In genomic region chr1:184838374-184838995, GRCh38 we compare ENCODE assay signal across 8 cellular contexts.
DNase-seq lines count a peak whose midpoint lies in the region; ATAC-seq and TF ChIP-seq lines count a peak whose summit lies in the region.

No MANE protein-coding gene starts in this region.

- H3K79me2 ChIP-seq in PC-3 (ENCODE audit: low read length) (no peaks in the 10 kb centered on the region), parathyroid adenoma (no peaks in the 10 kb centered on the region), neural progenitor cell (ENCODE audit: low read depth) (no peaks in the 10 kb centered on the region)

- H3F3A ChIP-seq in PC-3 (ENCODE audit: low read length, unreplicated experiment) (no peaks in the 10 kb centered on the region), neural progenitor cell (ENCODE audit: low read depth) (no peaks in the 10 kb centered on the region)

- peaks cover 22% of the 10 kb centered on the region for H3K4me1 ChIP-seq in CD8-positive, alpha-beta memory T cell (ENCODE audit: insufficient read depth, low read length)
- peaks cover 25% of the 10 kb centered on the region for H3K4me1 ChIP-seq in PC-3 (ENCODE audit: insufficient read depth, low read length)
- peaks cover 37 to 45% (median 41%) of the 10 kb centered on the region in 4 donors for H3K4me1 ChIP-seq in esophagus muscularis mucosa
- H3K4me1 ChIP-seq in parathyroid adenoma: peaks cover 5% of the 10 kb centered on the region
- H3K4me1 ChIP-seq in neural progenitor cell: no peaks in the 10 kb centered on the region

- H3K4me3 ChIP-seq in CD8-positive, alpha-beta memory T cell (ENCODE audit: low read length): no peak overlapping the region
- H3K4me3 ChIP-seq in PC-3 (ENCODE audit: low read length): no peak overlapping the region
- H3K4me3 ChIP-seq in esophagus muscularis mucosa: peak overlapping the region in 1 of 4 donors; percentile 13
- H3K4me3 ChIP-seq in parathyroid adenoma (ENCODE audit: low read depth, low read length): no peak overlapping the region
- no peak overlapping the region for H3K4me3 ChIP-seq in neural progenitor cell

- peaks cover 16 to 23% (median 20%) of the 10 kb centered on the region in 3 donors for H3K36me3 Mint-ChIP-seq in CD8-positive, alpha-beta memory T cell
- H3K36me3 Mint-ChIP-seq in neural progenitor cell: no peaks in the 10 kb centered on the region

- peaks cover 32 to 55% (median 49%) of the 10 kb centered on the region in 3 donors for H3K4me1 Mint-ChIP-seq in CD8-positive, alpha-beta memory T cell
- no peaks in the 10 kb centered on the region for H3K4me1 Mint-ChIP-seq in neural progenitor cell

- no peaks in the 10 kb centered on the region for H3K27me3 ChIP-seq in CD8-positive, alpha-beta memory T cell (ENCODE audit: insufficient read depth, low read length, poor library complexity, severe bottlenecking)
- H3K27me3 ChIP-seq in PC-3 (ENCODE audit: low read length) (no peaks in the 10 kb centered on the region), esophagus muscularis mucosa (no peaks in the 10 kb centered on the region), parathyroid adenoma (ENCODE audit: control insufficient read depth, insufficient read depth, low read length) (no peaks in the 10 kb centered on the region), neural progenitor cell (no peaks in the 10 kb centered on the region)

- H3K9me2 ChIP-seq in PC-3 (replicated peaks; ENCODE audit: low read length): no peaks in the 10 kb centered on the region

- H3K27ac ChIP-seq in CD8-positive, alpha-beta memory T cell (ENCODE audit: low read depth, low read length): no peak overlapping the region
- H3K27ac ChIP-seq in PC-3 (ENCODE audit: low read length) (peak overlapping the region; percentile 80), esophagus muscularis mucosa (replicated peaks in 1 of 4) (peak overlapping the region; percentile 72 to 84 (median 79)), parathyroid adenoma (peak overlapping the region; percentile 51), neural progenitor cell (no peak overlapping the region)

- ATAC-seq in PC-3 (peak; percentile 92), GM19324 (IDR thresholded peaks at IDR 0.05; ENCODE audit: low FRiP score, unreplicated experiment) (no peak), HG02610 (IDR thresholded peaks at IDR 0.05; ENCODE audit: unreplicated experiment) (no peak), GM21381 (IDR thresholded peaks at IDR 0.05; ENCODE audit: unreplicated experiment) (no peak)

- H3K9me3 ChIP-seq in CD8-positive, alpha-beta memory T cell (ENCODE audit: low read length): no peaks in the 10 kb centered on the region
- H3K9me3 ChIP-seq in PC-3 (ENCODE audit: low read length) (no peaks in the 10 kb centered on the region), esophagus muscularis mucosa (no peaks in the 10 kb centered on the region), parathyroid adenoma (ENCODE audit: control insufficient read depth, low read length) (no peaks in the 10 kb centered on the region), neural progenitor cell (ENCODE audit: low read depth) (peaks cover 4% of the 10 kb centered on the region)

- H2AFZ ChIP-seq in PC-3 (ENCODE audit: low read length): no peak overlapping the region
- peak overlapping the region; percentile 33 for H2AFZ ChIP-seq in parathyroid adenoma
- no peak overlapping the region for H2AFZ ChIP-seq in neural progenitor cell (replicated peaks)

- no peak for TF ChIP-seq CTCF in PC-3 (conservative IDR thresholded peaks at IDR 0.05; ENCODE audit: low read depth, low read length)
- peak in 1 of 3 experiments; percentile 12 for TF ChIP-seq CTCF in esophagus muscularis mucosa (IDR thresholded peaks at IDR 0.05)
- TF ChIP-seq CTCF in parathyroid adenoma (IDR thresholded peaks at IDR 0.05): no peak
- no peak for TF ChIP-seq CTCF in neural progenitor cell (IDR thresholded peaks at IDR 0.05)

- 15% methylated on average over 5 of the region's 5 CpGs for WGBS in esophagus muscularis mucosa

- peaks cover 0 to 4% (median 0%) of the 10 kb centered on the region in 5 donors for H3K9me3 Mint-ChIP-seq in CD8-positive, alpha-beta memory T cell
- H3K9me3 Mint-ChIP-seq in neural progenitor cell: peaks cover 10% of the 10 kb centered on the region

- intact Hi-C loops in PC-3 (cut with micrococcal nuclease): no loop called here
- intact Hi-C loops in esophagus muscularis mucosa (cut with DNase I): no loop called here

- DNase-seq in CD8-positive, alpha-beta memory T cell: peak in 1 of 5 donors; percentile 3
- DNase-seq in PC-3 (peak; percentile 80), esophagus muscularis mucosa (ENCODE audit: extremely low spot score) (peak; percentile 93), neural progenitor cell (ENCODE audit: low spot score) (no peak)

- H3K9ac ChIP-seq in PC-3 (ENCODE audit: low read length) (no peak overlapping the region; the same call in 1 of the 2 replicates), parathyroid adenoma (no peak overlapping the region), neural progenitor cell (no peak overlapping the region)

- H3K27ac Mint-ChIP-seq in CD8-positive, alpha-beta memory T cell: peak overlapping the region; percentile 35 to 95 (median 84)
- no peak overlapping the region for H3K27ac Mint-ChIP-seq in neural progenitor cell

- no peaks in the 10 kb centered on the region for H3K27me3 Mint-ChIP-seq in CD8-positive, alpha-beta memory T cell
- no peaks in the 10 kb centered on the region for H3K27me3 Mint-ChIP-seq in neural progenitor cell (ENCODE audit: insufficient read depth, low read depth)

- no peak for TF ChIP-seq EP300 in esophagus muscularis mucosa (IDR thresholded peaks at IDR 0.05)

- no TSS peak for BruUV-seq in PC-3 (replicated peaks; lab: Mats Ljungman, UMichigan)

- CTCF ChIA-PET in CD8-positive, alpha-beta memory T cell (lab: Charles Lee): no interaction called here
- CTCF ChIA-PET in PC-3 (lab: Charles Lee): no interaction called here

- TF ChIP-seq POLR2A in esophagus muscularis mucosa (IDR thresholded peaks at IDR 0.05; ENCODE audit: low read depth): no peak

- peak overlapping the region in 1 of 7 donors; percentile 50 for H3K4me3 Mint-ChIP-seq in CD8-positive, alpha-beta memory T cell
- H3K4me3 Mint-ChIP-seq in neural progenitor cell: no peak overlapping the region

- H3K36me3 ChIP-seq in CD8-positive, alpha-beta memory T cell (ENCODE audit: insufficient read depth, low read length): no peaks in the 10 kb centered on the region
- H3K36me3 ChIP-seq in PC-3 (ENCODE audit: low read depth, low read length): no peaks in the 10 kb centered on the region
- H3K36me3 ChIP-seq in esophagus muscularis mucosa: no peaks in the 10 kb centered on the region
- no peaks in the 10 kb centered on the region for H3K36me3 ChIP-seq in parathyroid adenoma (ENCODE audit: control insufficient read depth, insufficient read depth, low read length)
- H3K36me3 ChIP-seq in neural progenitor cell: no peaks in the 10 kb centered on the region

- H4K20me1 ChIP-seq in PC-3 (ENCODE audit: low read length): no peaks in the 10 kb centered on the region
- no peaks in the 10 kb centered on the region for H4K20me1 ChIP-seq in neural progenitor cell (ENCODE audit: low read depth)

- H3K4me2 ChIP-seq in PC-3 (ENCODE audit: low read length) (no peak overlapping the region; the same call in 1 of the 2 replicates), parathyroid adenoma (ENCODE audit: low read length) (no peak overlapping the region), neural progenitor cell (no peak overlapping the region)

- POLR2A ChIA-PET in CD8-positive, alpha-beta memory T cell (lab: Charles Lee): no interaction called here
- POLR2A ChIA-PET in PC-3 (lab: Charles Lee; ENCODE audit: unreplicated experiment): no interaction called here

Comparison
In these comparisons a context has a peak if more than half of its experiments do, and no peak if none do; other contexts are left out.
1. H3K27ac ChIP-seq: peak in PC-3 (single experiment), esophagus muscularis mucosa (4 of 4) and parathyroid adenoma (single experiment); none in CD8-positive, alpha-beta memory T cell (single experiment) and neural progenitor cell (single experiment).